ENCODE assay signal across 1 cellular context in genomic region chr14:29227631-29228030, GRCh38.
TF ChIP-seq lines count a peak whose summit lies in the region.

No MANE protein-coding gene starts in this region.

TF ChIP-seq in IMR-90, 13 proteins besides CTCF, POLR2A, EP300 and RAD21 (continued from another document):
- TF ChIP-seq USF2 (IDR thresholded peaks at IDR 0.05; ENCODE audit: low read depth, low read length) = peak; percentile 48
